ENCODE assay signal across 8 cellular contexts in genomic region chr21:33071878-33072306, GRCh38. TPM values are rescaled to one million over a fixed set of nuclear protein-coding genes. Genes with fewer than 3 reads are reported as not detected.
DNase-seq lines count a peak whose midpoint lies in the region; ATAC-seq and TF ChIP-seq lines count a peak whose summit lies in the region.

No MANE protein-coding gene starts in this region.

- H3K9me3 Mint-ChIP-seq in activated CD4-positive, alpha-beta T cell treated with anti-CD3 and anti-CD28 coated beads, Interleukin-2, amount 10 ng/mL, durations not matched to agents 7 days and 5 days: no peaks in the 10 kb centered on the region
- H3K9me3 Mint-ChIP-seq in activated T-helper 17 cell treated with anti-CD3 and anti-CD28 coated beads, Interleukin-2, amount 50 U/mL, for 72 hours: no peaks in the 10 kb centered on the region

- no peak overlapping the region for H3K27ac ChIP-seq in thoracic aorta

- peaks cover 19% of the 10 kb centered on the region for H3K4me1 Mint-ChIP-seq in activated CD4-positive, alpha-beta T cell treated with anti-CD3 and anti-CD28 coated beads, Interleukin-2, amount 10 ng/mL, durations not matched to agents 7 days and 5 days
- no peaks in the 10 kb centered on the region for H3K4me1 Mint-ChIP-seq in activated T-helper 17 cell treated with anti-CD3 and anti-CD28 coated beads, Interleukin-2, amount 50 U/mL, for 72 hours

- no peak for TF ChIP-seq CTCF in thoracic aorta (IDR thresholded peaks at IDR 0.05)

- ATAC-seq in activated T-helper 17 cell treated with anti-CD3 and anti-CD28 coated beads, Interleukin-2, amount 50 U/mL, for 72 hours (replicated peaks): no peak
- ATAC-seq in thoracic aorta (ENCODE audit: insufficient number of reproducible peaks, low FRiP score, low read depth) (no peak), HG03135 (IDR thresholded peaks at IDR 0.05; ENCODE audit: unreplicated experiment) (no peak)

- no peaks in the 10 kb centered on the region for H3K36me3 ChIP-seq in thoracic aorta

- no peak overlapping the region for H3K27ac Mint-ChIP-seq in activated CD4-positive, alpha-beta T cell treated with anti-CD3 and anti-CD28 coated beads, Interleukin-2, amount 10 ng/mL, durations not matched to agents 7 days and 5 days
- no peak overlapping the region for H3K27ac Mint-ChIP-seq in activated T-helper 17 cell treated with anti-CD3 and anti-CD28 coated beads, Interleukin-2, amount 50 U/mL, for 72 hours

- CTCF ChIA-PET in activated CD4-positive, alpha-beta T cell treated with anti-CD3 and anti-CD28 coated beads, Interleukin-2, amount 10 ng/mL, durations not matched to agents 7 days and 5 days (lab: Charles Lee): no interaction called here

- H3K4me3 Mint-ChIP-seq in activated CD4-positive, alpha-beta T cell treated with anti-CD3 and anti-CD28 coated beads, Interleukin-2, amount 10 ng/mL, durations not matched to agents 7 days and 5 days: peak overlapping the region; percentile 59
- H3K4me3 Mint-ChIP-seq in activated T-helper 17 cell treated with anti-CD3 and anti-CD28 coated beads, Interleukin-2, amount 50 U/mL, for 72 hours: peak overlapping the region; percentile 69

- peak overlapping the region; percentile 72 for H3K4me3 ChIP-seq in thoracic aorta

- peaks cover 77% of the 10 kb centered on the region for H3K27me3 Mint-ChIP-seq in activated CD4-positive, alpha-beta T cell treated with anti-CD3 and anti-CD28 coated beads, Interleukin-2, amount 10 ng/mL, durations not matched to agents 7 days and 5 days
- peaks cover 49% of the 10 kb centered on the region for H3K27me3 Mint-ChIP-seq in activated T-helper 17 cell treated with anti-CD3 and anti-CD28 coated beads, Interleukin-2, amount 50 U/mL, for 72 hours

- H3K9me3 ChIP-seq in thoracic aorta: peaks cover 8% of the 10 kb centered on the region

- H3K36me3 Mint-ChIP-seq in activated CD4-positive, alpha-beta T cell treated with anti-CD3 and anti-CD28 coated beads, Interleukin-2, amount 10 ng/mL, durations not matched to agents 7 days and 5 days (ENCODE audit: low read depth): peaks cover 3% of the 10 kb centered on the region
- no peaks in the 10 kb centered on the region for H3K36me3 Mint-ChIP-seq in activated T-helper 17 cell treated with anti-CD3 and anti-CD28 coated beads, Interleukin-2, amount 50 U/mL, for 72 hours (ENCODE audit: low read depth)

- POLR2A ChIA-PET in activated CD4-positive, alpha-beta T cell treated with anti-CD3 and anti-CD28 coated beads, Interleukin-2, amount 10 ng/mL, durations not matched to agents 7 days and 5 days (lab: Charles Lee): interaction anchor here (0.6 kb wide), 1 partner anchor 83 kb away, joined by 3 read pairs; no protein-coding TSS in a partner anchor

- peaks cover 14 to 25% of the 10 kb centered on the region in 2 donors for H3K4me1 ChIP-seq in thoracic aorta (ENCODE audit: control insufficient read depth in 1 of 2, low read depth in 2 of 2)

- H3K27me3 ChIP-seq in thoracic aorta (replicated peaks; ENCODE audit: insufficient read depth): peaks cover 21% of the 10 kb centered on the region

- peak; percentile 8 for DNase-seq in activated CD4-positive, alpha-beta T cell treated with anti-CD3 and anti-CD28 coated beads, Interleukin-2, amount 10 ng/mL, durations not matched to agents 7 days and 5 days
- DNase-seq in activated CD4-positive, alpha-beta T cell treated with anti-CD3 and anti-CD28 coated beads for 4 hours: no peak
- DNase-seq in iris pigment epithelial cell (ENCODE audit: low read depth): peak; percentile 9
- DNase-seq in thoracic aorta (ENCODE audit: low spot score): no peak
- DNase-seq in stimulated activated CD4-positive, alpha-beta T cell treated with anti-CD3 and anti-CD28 coated beads, Interleukin-2, amount 100 ng/mL, for 24 hours: no peak
- no peak for DNase-seq in NK-92 (lab: John Stamatoyannopoulos, UW; ENCODE audit: unreplicated experiment)

RNA-seq across cellular contexts. Expression of gene OLIG1, which starts 2.0 kb away (rescaled TPM):
- not detected for total RNA-seq in activated CD4-positive, alpha-beta T cell treated with anti-CD3 and anti-CD28 coated beads, Interleukin-2, amount 10 ng/mL, durations not matched to agents 7 days and 5 days
- total RNA-seq in activated T-helper 17 cell treated with anti-CD3 and anti-CD28 coated beads, Interleukin-2, amount 50 U/mL, for 72 hours: not detected
- not detected for total RNA-seq in thoracic aorta

RNA-seq across cellular contexts. Expression of gene OLIG2, which starts 46.2 kb away (rescaled TPM):
- total RNA-seq in activated CD4-positive, alpha-beta T cell treated with anti-CD3 and anti-CD28 coated beads, Interleukin-2, amount 10 ng/mL, durations not matched to agents 7 days and 5 days: not detected
- total RNA-seq in activated T-helper 17 cell treated with anti-CD3 and anti-CD28 coated beads, Interleukin-2, amount 50 U/mL, for 72 hours: not detected
- total RNA-seq in thoracic aorta: not detected

Comparison
In these comparisons a context has a peak if more than half of its experiments do, and no peak if none do; other contexts are left out.
1. DNase-seq: peak in activated CD4-positive, alpha-beta T cell treated with anti-CD3 and anti-CD28 coated beads, Interleukin-2, amount 10 ng/mL, durations not matched to agents 7 days and 5 days (single experiment) and iris pigment epithelial cell (single experiment); none in activated CD4-positive, alpha-beta T cell treated with anti-CD3 and anti-CD28 coated beads for 4 hours (0 of 2), thoracic aorta (single experiment), stimulated activated CD4-positive, alpha-beta T cell treated with anti-CD3 and anti-CD28 coated beads, Interleukin-2, amount 100 ng/mL, for 24 hours (0 of 2) and NK-92 (single experiment).